Comparison of ENCODE assay signal across 8 cellular contexts in the genomic region with DNA sequence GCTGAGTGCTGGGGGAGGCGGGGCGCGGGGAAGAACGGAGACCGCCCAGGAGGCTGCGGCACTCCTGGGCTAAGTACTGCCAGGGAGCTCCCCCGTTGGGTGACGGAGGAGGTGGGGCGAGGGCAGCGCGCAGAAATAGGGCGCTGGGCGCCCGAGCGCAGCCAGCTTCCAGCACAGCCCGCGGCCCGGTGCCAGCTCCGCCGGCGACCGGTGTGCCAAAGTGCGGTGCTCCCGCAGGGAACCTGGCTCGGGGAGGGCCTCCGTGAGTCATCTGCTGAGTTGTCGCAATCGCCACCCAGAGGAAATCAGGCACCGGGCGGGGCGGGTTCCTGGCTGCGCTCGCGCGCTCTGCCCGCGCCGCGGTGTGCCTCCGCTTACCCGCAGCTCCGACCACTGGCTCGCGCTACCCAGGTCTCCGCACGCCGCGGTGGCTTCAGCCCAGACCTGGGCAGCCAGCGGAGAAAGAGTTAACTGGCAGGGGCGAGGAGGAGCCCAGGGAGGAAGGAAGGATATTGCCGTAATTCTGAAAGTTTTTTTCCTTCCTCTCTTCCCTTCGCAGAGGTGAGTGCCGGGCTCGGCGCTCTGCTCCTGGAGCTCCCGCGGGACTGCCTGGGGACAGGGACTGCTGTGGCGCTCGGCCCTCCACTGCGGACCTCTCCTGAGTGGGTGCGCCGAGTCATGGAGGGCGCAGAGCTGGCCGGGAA. TPM values are rescaled to one million over a fixed set of nuclear protein-coding genes. Genes with fewer than 3 reads are reported as not detected.
DNase-seq lines count a peak whose midpoint lies in the region; ATAC-seq and TF ChIP-seq lines count a peak whose summit lies in the region.

Gene GPAT3, plus strand, starts transcription at position 164 of the 704 bp plus-strand sequence. Its CDS starts 515 bp downstream, at position 679.

- H3K36me3 Mint-ChIP-seq in CD14-positive monocyte = peaks cover 9 to 26% of the 10 kb centered on the region in 2 donors

- ATAC-seq in GM19351 (IDR thresholded peaks at IDR 0.05; ENCODE audit: unreplicated experiment) (peak; percentile 64), HG03457 (IDR thresholded peaks at IDR 0.05; ENCODE audit: unreplicated experiment) (peak; percentile 57), thoracic aorta (ENCODE audit: insufficient number of reproducible peaks, low FRiP score, low read depth) (peak; percentile 80)

- peak within 1 kb of the TSS; percentile 96 to 97 for H3K4me3 Mint-ChIP-seq in CD14-positive monocyte

- H3K9me3 ChIP-seq in SJSA1 (replicated peaks) (no peaks in the 10 kb centered on the region), thoracic aorta (no peaks in the 10 kb centered on the region)

- H3K27me3 ChIP-seq in SJSA1 (replicated peaks) = no peaks in the 10 kb centered on the region
- no peaks in the 10 kb centered on the region for H3K27me3 ChIP-seq in thoracic aorta (replicated peaks; ENCODE audit: insufficient read depth)

- peaks cover 19 to 31% (median 25%) of the 10 kb centered on the region in 3 donors for H3K27me3 Mint-ChIP-seq in CD14-positive monocyte (ENCODE audit: low read depth in 3 of 3)

- H3K36me3 ChIP-seq in SJSA1 (no peaks in the 10 kb centered on the region), thoracic aorta (no peaks in the 10 kb centered on the region)

- H3K4me1 Mint-ChIP-seq in CD14-positive monocyte = peaks cover 46% of the 10 kb centered on the region

- no peak within 1 kb of the TSS for H3K27ac ChIP-seq in SJSA1
- H3K27ac ChIP-seq in thoracic aorta = peak within 1 kb of the TSS; percentile 20 to 36

- intact Hi-C loops in CD14-positive monocyte (cut with micrococcal nuclease) = loop anchor here (5.0 kb wide), 1 partner anchor 36 kb away; no protein-coding TSS in a partner anchor

- no peak for TF ChIP-seq CTCF in CD14-positive monocyte (IDR thresholded peaks at IDR 0.05)
- no peak for TF ChIP-seq CTCF in fibroblast of villous mesenchyme (IDR thresholded peaks at IDR 0.05; ENCODE audit: insufficient read depth, low read depth, low read length)
- TF ChIP-seq CTCF in thoracic aorta (IDR thresholded peaks at IDR 0.05) = no peak

- H3K4me1 ChIP-seq in SJSA1 (replicated peaks) (peaks cover 16% of the 10 kb centered on the region), thoracic aorta (ENCODE audit: control insufficient read depth in 1 of 2, low read depth in 2 of 2) (peaks cover 4 to 8% of the 10 kb centered on the region in 2 donors)

- H3K27ac Mint-ChIP-seq in CD14-positive monocyte = peak within 1 kb of the TSS; percentile 84 to 93 (median 91)

- DNase-seq in CD14-positive monocyte (ENCODE audit: low spot score) = peak; percentile 88
- peak; percentile 73 to 78 for DNase-seq in SJSA1 (ENCODE audit: low read depth in 1 of 2, low spot score in 2 of 2)
- DNase-seq in activated naive CD4-positive, alpha-beta T cell (lab: John Stamatoyannopoulos, UW) = peak; percentile 3 to 37 (median 31)
- DNase-seq in fibroblast of villous mesenchyme (ENCODE audit: low read depth) = peak; percentile 79
- DNase-seq in occipital lobe (lab: John Stamatoyannopoulos, UW) = peak; percentile 56
- DNase-seq in thoracic aorta (ENCODE audit: low spot score) = peak; percentile 51

- peaks cover 0 to 6% (median 0%) of the 10 kb centered on the region in 7 donors for H3K9me3 Mint-ChIP-seq in CD14-positive monocyte

- H3K4me3 ChIP-seq in SJSA1 (peak within 1 kb of the TSS; percentile 57), fibroblast of villous mesenchyme (ENCODE audit: low read depth, low read length) (peak within 1 kb of the TSS; percentile 85), thoracic aorta (peak within 1 kb of the TSS; percentile 76)

RNA-seq across cellular contexts. Expression of gene GPAT3, which starts in this region (rescaled TPM):
- polyA plus RNA-seq in CD14-positive monocyte = 10 to 100 TPM; 44.2 to 46.2 TPM
- total RNA-seq in SJSA1 (2014; rRNA removed; shearing (Covaris generic)) = 7.0 and 8.9 TPM in 2 replicates
- total RNA-seq in fibroblast of villous mesenchyme (1.3 and 15.1 TPM in 2 replicates), occipital lobe (not detected), thoracic aorta (1 to 10 TPM; 6.6 to 7.8 TPM)

Comparison
In these comparisons a context has a peak if more than half of its experiments do, and no peak if none do; other contexts are left out.
1. Peak in DNase-seq in occipital lobe; RNA of the gene not detected or under 1 TPM.
2. DNase-seq: peak in every context shown above with its lines; median percentile 88 in CD14-positive monocyte; 79 in fibroblast of villous mesenchyme; 76 in SJSA1; 56 in occipital lobe; 51 in thoracic aorta; 31 in activated naive CD4-positive, alpha-beta T cell.